1 cellular context compared by ENCODE assay signal in genomic region chrX:49268702-49269009, GRCh38.
TF ChIP-seq lines count a peak whose summit lies in the region.

No MANE protein-coding gene starts in this region.

TF ChIP-seq in endothelial cell of umbilical vein, 7 proteins besides CTCF, POLR2A, EP300 and RAD21:
- TF ChIP-seq EZH2 (IDR thresholded peaks at IDR 0.05; ENCODE audit: borderline replicate concordance, low read depth, low read length, severe bottlenecking) = no peak
- TF ChIP-seq POLR2AphosphoS5 (IDR thresholded peaks at IDR 0.05; ENCODE audit: insufficient read depth, low read depth, low read length) = no peak
- no peak for TF ChIP-seq FOS (IDR thresholded peaks at IDR 0.05; ENCODE audit: borderline replicate concordance, insufficient read depth, low read length)
- no peak for TF ChIP-seq MAX (IDR thresholded peaks at IDR 0.05; ENCODE audit: insufficient read depth, insufficient read length)
- no peak for TF ChIP-seq JUN (IDR thresholded peaks at IDR 0.05; ENCODE audit: borderline replicate concordance, insufficient read depth, insufficient read length, low read depth)
- TF ChIP-seq MYC (IDR thresholded peaks at IDR 0.05; ENCODE audit: low read depth, low read length) = no peak
- TF ChIP-seq GATA2 (IDR thresholded peaks at IDR 0.05; ENCODE audit: insufficient read depth, insufficient read length, low read depth, low read length) = no peak
